ENCODE assay signal across 17 cellular contexts in the genomic region with DNA sequence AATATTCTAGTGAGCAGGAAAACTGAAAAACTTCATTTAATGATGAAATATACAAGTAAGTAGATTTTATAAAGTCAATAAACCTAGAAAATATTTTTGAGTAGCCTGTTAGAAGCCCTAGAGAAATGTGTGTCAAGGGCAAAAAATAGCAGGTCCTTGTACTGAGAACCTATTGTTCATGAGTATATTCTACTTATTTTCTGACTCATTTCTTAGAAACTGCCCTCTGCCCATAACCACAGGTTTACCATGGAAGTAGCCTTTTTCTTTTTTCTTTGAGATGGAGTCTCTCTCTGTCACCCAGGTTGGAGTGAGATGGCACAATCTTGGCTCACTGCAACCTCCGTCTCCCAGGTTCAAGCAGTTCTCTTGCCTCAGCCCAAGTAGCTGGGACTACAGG. TPM values are rescaled to one million over a fixed set of nuclear protein-coding genes. Genes with fewer than 3 reads are reported as not detected.
"Had no signal": no experiment of that assay in that cellular context is flagged by ENCODE, and none has a peak within 500 bp of the region (broad histone marks: within the 10 kb centered on the region; RNA-seq: fewer than 3 reads in every experiment).

No MANE protein-coding gene starts in this region.

- H3K27me3 ChIP-seq: left lung, stomach, vagina had no signal

- H3K27ac ChIP-seq: left lung, stomach, vagina, WERI-Rb-1 had no signal

- H3K9me3 ChIP-seq: left lung, stomach, vagina had no signal

- H3K36me3 ChIP-seq: left lung, stomach, vagina, WERI-Rb-1 had no signal

- DNase-seq: activated CD4-positive, alpha-beta T cell treated with anti-CD3 and anti-CD28 coated beads, Interleukin-2, amount 50 U/mL, for 4 hours; activated naive CD4-positive, alpha-beta T cell treated with anti-CD3 and anti-CD28 coated beads, Interleukin-2, amount 10 ng/mL, durations not matched to agents 7 days and 5 days; activated naive CD8-positive, alpha-beta T cell treated with anti-CD3 and anti-CD28 coated beads, Interleukin-2, amount 50 U/mL, for 24 hours; cerebellar nuclear complex; cortex of kidney; erythroblast; head of caudate nucleus; left lung; occipital lobe; stimulated activated CD4-positive, alpha-beta T cell treated with anti-CD3 and anti-CD28 coated beads, Interleukin-2, amount 100 ng/mL, for 24 hours; stomach; trophoblast cell; WERI-Rb-1 had no signal

- H3K4me3 ChIP-seq: left lung, stomach, vagina had no signal

- H3K4me1 ChIP-seq: vagina had no signal

RNA-seq across cellular contexts. Expression of a gene that starts 20.1 kb away (rescaled TPM):
- total RNA-seq: bronchial epithelial cell, posterior vena cava, skeletal muscle tissue had no signal
